Comparison of ENCODE assay signal across 1 cellular context in the genomic region with DNA sequence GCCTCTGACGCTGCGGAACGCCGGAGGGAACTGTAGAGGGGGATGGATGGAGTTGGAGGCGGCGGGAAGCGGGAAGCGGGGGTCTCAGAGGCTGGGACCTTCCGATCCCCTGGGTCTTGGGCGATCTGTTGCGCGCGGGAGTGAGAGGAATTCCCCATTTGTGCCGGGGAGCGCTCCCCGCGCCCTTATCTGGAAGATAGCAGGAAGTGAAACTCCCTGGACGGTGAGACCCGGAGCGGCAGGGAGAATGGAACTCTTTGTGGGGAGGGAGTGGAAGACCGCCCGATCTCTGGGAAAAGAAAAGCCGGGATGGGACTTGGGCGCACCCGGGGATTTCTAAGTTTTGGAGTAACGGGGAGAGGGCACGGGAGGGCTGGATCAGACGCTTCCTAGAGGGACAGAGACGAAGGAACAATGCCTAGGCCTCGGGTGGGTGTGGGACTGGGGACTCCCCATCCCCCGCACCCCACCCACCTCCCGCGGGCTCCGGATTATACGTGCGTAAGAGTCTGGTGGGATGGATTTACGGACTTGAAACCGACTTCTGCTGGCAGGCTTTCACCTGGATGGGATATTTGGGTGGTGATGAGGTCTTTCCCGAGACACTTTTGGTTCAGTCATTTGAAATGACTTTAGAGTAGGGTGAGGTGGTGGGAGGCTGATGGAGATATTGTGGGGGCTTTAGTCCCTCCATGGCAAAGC.
TF ChIP-seq lines count a peak whose summit lies in the region.

No MANE protein-coding gene starts in this region.

TF ChIP-seq in HEK293, 187 proteins besides CTCF, POLR2A, EP300 and RAD21 (continued from another document):
- TF ChIP-seq ZSCAN5A (tag by site-specific recombination; IDR thresholded peaks at IDR 0.05) (0 out of 2 replicates have a peak, but pooled peaks have one; percentile 10), ZSCAN30 (tag by site-specific recombination; IDR thresholded peaks at IDR 0.05) (no peak), ZSCAN4 (tag by site-specific recombination; IDR thresholded peaks at IDR 0.05) (peak; percentile 58; the same call in 1 of the 2 replicates), ZNF707 (tag by site-specific recombination; IDR thresholded peaks at IDR 0.05) (no peak), ZNF10 (tag by site-specific recombination; IDR thresholded peaks at IDR 0.05) (no peak), ZNF629 (tag by site-specific recombination; IDR thresholded peaks at IDR 0.05) (peak; percentile 14; the same call in 1 of the 2 replicates), AEBP2 (tag by site-specific recombination; IDR thresholded peaks at IDR 0.05; ENCODE audit: borderline replicate concordance) (no peak), ZNF514 (tag by site-specific recombination; IDR thresholded peaks at IDR 0.05) (no peak), ZNF558 (tag by site-specific recombination; IDR thresholded peaks at IDR 0.05) (no peak), ZNF692 (tag by site-specific recombination; IDR thresholded peaks at IDR 0.05) (0 out of 2 replicates have a peak, but pooled peaks have one; percentile 0), SALL2 (tag by site-specific recombination; IDR thresholded peaks at IDR 0.05; ENCODE audit: borderline replicate concordance) (no peak), ZNF23 (tag by site-specific recombination; IDR thresholded peaks at IDR 0.05; ENCODE audit: borderline replicate concordance) (no peak), ZBTB20 (tag by site-specific recombination; IDR thresholded peaks at IDR 0.05) (no peak; the same call in 1 of the 2 replicates), HOXC10 (CRISPR knock-in tag; IDR thresholded peaks at IDR 0.05) (no peak), GLIS1 (tag by site-specific recombination; IDR thresholded peaks at IDR 0.05) (no peak), ZNF626 (tag by site-specific recombination; IDR thresholded peaks at IDR 0.05) (no peak), PRDM4 (tag by site-specific recombination; IDR thresholded peaks at IDR 0.05) (peak; percentile 92), ZNF510 (tag by site-specific recombination; IDR thresholded peaks at IDR 0.05; ENCODE audit: insufficient replicate concordance) (no peak), EGR2 (tag by site-specific recombination; IDR thresholded peaks at IDR 0.05; ENCODE audit: low read depth) (peak; percentile 91), ZNF549 (tag by site-specific recombination; IDR thresholded peaks at IDR 0.05) (no peak), BCL11B (tag by site-specific recombination; IDR thresholded peaks at IDR 0.05; ENCODE audit: low read depth) (no peak), ZNF777 (tag by site-specific recombination; IDR thresholded peaks at IDR 0.05; ENCODE audit: borderline replicate concordance) (0 out of 2 replicates have a peak, but pooled peaks have one; percentile 33), ZNF501 (tag by site-specific recombination; IDR thresholded peaks at IDR 0.05) (no peak; the same call in 1 of the 2 replicates), ZBTB48 (tag by site-specific recombination; IDR thresholded peaks at IDR 0.05) (0 out of 2 replicates have a peak, but pooled peaks have one; percentile 14), KLF7 (tag by site-specific recombination; IDR thresholded peaks at IDR 0.05; ENCODE audit: borderline replicate concordance) (no peak), REST (tag by site-specific recombination; IDR thresholded peaks at IDR 0.05) (peak; percentile 43; the same call in 1 of the 2 replicates), KLF10 (tag by site-specific recombination; IDR thresholded peaks at IDR 0.05) (peak; percentile 12; the same call in 1 of the 2 replicates), ZNF121 (tag by site-specific recombination; IDR thresholded peaks at IDR 0.05) (no peak; the same call in 1 of the 2 replicates), YY2 (tag by site-specific recombination; IDR thresholded peaks at IDR 0.05) (no peak), ZNF341 (tag by site-specific recombination; IDR thresholded peaks at IDR 0.05; ENCODE audit: low read depth) (peak; percentile 63), ZNF24 (tag by site-specific recombination; IDR thresholded peaks at IDR 0.05) (no peak), ZNF335 (tag by site-specific recombination; conservative IDR thresholded peaks at IDR 0.05) (peak; percentile 53), ZNF184 (tag by site-specific recombination; IDR thresholded peaks at IDR 0.05) (no peak), ZBTB1 (tag by site-specific recombination; IDR thresholded peaks at IDR 0.05) (no peak), ZNF175 (tag by site-specific recombination; IDR thresholded peaks at IDR 0.05) (no peak), ZNF621 (tag by site-specific recombination; IDR thresholded peaks at IDR 0.05) (no peak), ZNF670 (tag by site-specific recombination; IDR thresholded peaks at IDR 0.05; ENCODE audit: low read depth) (no peak; the same call in 1 of the 2 replicates), ZNF174 (tag by site-specific recombination; IDR thresholded peaks at IDR 0.05) (no peak), KLF9 (tag by site-specific recombination; IDR thresholded peaks at IDR 0.05; ENCODE audit: low read depth) (peak; percentile 63; the same call in 1 of the 2 replicates), FEZF1 (tag by site-specific recombination; IDR thresholded peaks at IDR 0.05) (no peak)
- TF ChIP-seq, protein P1, sequence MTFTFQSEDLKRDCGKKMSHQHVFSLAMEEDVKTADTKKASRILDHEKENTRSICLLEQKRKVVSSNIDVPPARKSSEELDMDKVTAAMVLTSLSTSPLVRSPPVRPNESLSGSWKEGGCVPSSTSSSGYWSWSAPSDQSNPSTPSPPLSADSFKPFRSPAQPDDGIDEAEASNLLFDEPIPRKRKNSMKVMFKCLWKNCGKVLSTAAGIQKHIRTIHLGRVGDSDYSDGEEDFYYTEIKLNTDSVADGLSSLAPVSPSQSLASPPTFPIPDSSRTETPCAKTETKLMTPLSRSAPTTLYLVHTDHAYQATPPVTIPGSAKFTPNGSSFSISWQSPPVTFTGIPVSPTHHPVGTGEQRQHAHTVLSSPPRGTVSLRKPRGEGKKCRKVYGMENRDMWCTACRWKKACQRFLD (tag by site-specific recombination; IDR thresholded peaks at IDR 0.05) = no peak
- TF ChIP-seq, protein P2, sequence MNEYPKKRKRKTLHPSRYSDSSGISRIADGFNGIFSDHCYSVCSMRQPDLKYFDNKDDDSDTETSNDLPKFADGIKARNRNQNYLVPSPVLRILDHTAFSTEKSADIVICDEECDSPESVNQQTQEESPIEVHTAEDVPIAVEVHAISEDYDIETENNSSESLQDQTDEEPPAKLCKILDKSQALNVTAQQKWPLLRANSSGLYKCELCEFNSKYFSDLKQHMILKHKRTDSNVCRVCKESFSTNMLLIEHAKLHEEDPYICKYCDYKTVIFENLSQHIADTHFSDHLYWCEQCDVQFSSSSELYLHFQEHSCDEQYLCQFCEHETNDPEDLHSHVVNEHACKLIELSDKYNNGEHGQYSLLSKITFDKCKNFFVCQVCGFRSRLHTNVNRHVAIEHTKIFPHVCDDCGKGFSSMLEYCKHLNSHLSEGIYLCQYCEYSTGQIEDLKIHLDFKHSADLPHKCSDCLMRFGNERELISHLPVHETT (tag by site-specific recombination; IDR thresholded peaks at IDR 0.05) = 0 out of 2 replicates have a peak, but pooled peaks have one; percentile 30
- TF ChIP-seq, protein P3, sequence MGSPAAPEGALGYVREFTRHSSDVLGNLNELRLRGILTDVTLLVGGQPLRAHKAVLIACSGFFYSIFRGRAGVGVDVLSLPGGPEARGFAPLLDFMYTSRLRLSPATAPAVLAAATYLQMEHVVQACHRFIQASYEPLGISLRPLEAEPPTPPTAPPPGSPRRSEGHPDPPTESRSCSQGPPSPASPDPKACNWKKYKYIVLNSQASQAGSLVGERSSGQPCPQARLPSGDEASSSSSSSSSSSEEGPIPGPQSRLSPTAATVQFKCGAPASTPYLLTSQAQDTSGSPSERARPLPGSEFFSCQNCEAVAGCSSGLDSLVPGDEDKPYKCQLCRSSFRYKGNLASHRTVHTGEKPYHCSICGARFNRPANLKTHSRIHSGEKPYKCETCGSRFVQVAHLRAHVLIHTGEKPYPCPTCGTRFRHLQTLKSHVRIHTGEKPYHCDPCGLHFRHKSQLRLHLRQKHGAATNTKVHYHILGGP (tag by site-specific recombination; IDR thresholded peaks at IDR 0.05) = no peak
- TF ChIP-seq, protein P4, sequence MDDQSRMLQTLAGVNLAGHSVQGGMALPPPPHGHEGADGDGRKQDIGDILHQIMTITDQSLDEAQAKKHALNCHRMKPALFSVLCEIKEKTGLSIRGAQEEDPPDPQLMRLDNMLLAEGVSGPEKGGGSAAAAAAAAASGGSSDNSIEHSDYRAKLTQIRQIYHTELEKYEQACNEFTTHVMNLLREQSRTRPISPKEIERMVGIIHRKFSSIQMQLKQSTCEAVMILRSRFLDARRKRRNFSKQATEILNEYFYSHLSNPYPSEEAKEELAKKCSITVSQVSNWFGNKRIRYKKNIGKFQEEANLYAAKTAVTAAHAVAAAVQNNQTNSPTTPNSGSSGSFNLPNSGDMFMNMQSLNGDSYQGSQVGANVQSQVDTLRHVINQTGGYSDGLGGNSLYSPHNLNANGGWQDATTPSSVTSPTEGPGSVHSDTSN (CRISPR knock-in tag; IDR thresholded peaks at IDR 0.05) = no peak
